8 cellular contexts compared by ENCODE assay signal in genomic region chr20:50165687-50166554, GRCh38. TPM values are rescaled to one million over a fixed set of nuclear protein-coding genes. Genes with fewer than 3 reads are reported as not detected.
A peak's percentile ranks its signal among the peaks of the same experiment; 100 is the strongest.
DNase-seq lines count a peak whose midpoint lies in the region; ATAC-seq and TF ChIP-seq lines count a peak whose summit lies in the region.

No MANE protein-coding gene starts in this region.

- H3K9me3 ChIP-seq in Peyer's patch (no peaks in the 10 kb centered on the region), fibroblast of lung (ENCODE audit: control insufficient read depth, insufficient read depth, low read depth, low read length) (no peaks in the 10 kb centered on the region)
- no peaks in the 10 kb centered on the region for H3K9me3 ChIP-seq in naive thymus-derived CD4-positive, alpha-beta T cell (ENCODE audit: control insufficient read depth in 2 of 3, low read length in 3 of 3)

- H3K4me1 Mint-ChIP-seq in naive thymus-derived CD4-positive, alpha-beta T cell: peaks cover 7 to 16% (median 13%) of the 10 kb centered on the region in 7 donors
- peaks cover 16% of the 10 kb centered on the region for H3K4me1 Mint-ChIP-seq in stimulated activated effector memory CD8-positive, alpha-beta T cell treated with anti-CD3 and anti-CD28 coated beads, Interleukin-12 subunit alpha, Interleukin-12 subunit beta, amount 100 ng/mL, for 72 hours

- CTCF ChIA-PET in naive thymus-derived CD4-positive, alpha-beta T cell (lab: Charles Lee): interaction anchor here (1.0 to 10.0 kb wide), 5 partner anchors 31 to 187 kb away, joined by 3 to 236 read pairs (median 6); partner anchors contain the start of gene UBE2V1

- POLR2A ChIA-PET in naive thymus-derived CD4-positive, alpha-beta T cell (lab: Charles Lee): interaction anchor here (0.6 to 1.4 kb wide), 12 partner anchors 7 to 56 kb away, joined by 3 to 9 read pairs (median 3); partner anchors contain the start of genes PEDS1 and UBE2V1

- H3K9ac ChIP-seq in fibroblast of lung (ENCODE audit: insufficient read depth, low read length): peak overlapping the region; percentile 60

- H3K79me2 ChIP-seq in fibroblast of lung (ENCODE audit: control insufficient read depth, insufficient read depth, low read length): no peaks in the 10 kb centered on the region

- intact Hi-C loops in naive thymus-derived CD4-positive, alpha-beta T cell (cut with micrococcal nuclease): loop anchor here in 1 of 2 donors (1.0 kb wide), 1 partner anchor 13 kb away; the partner anchor contains the start of gene PEDS1

- H3K27ac Mint-ChIP-seq in naive thymus-derived CD4-positive, alpha-beta T cell: peak overlapping the region in 4 of 9 donors; percentile 14 to 85 (median 44)
- H3K27ac Mint-ChIP-seq in stimulated activated effector memory CD8-positive, alpha-beta T cell treated with anti-CD3 and anti-CD28 coated beads, Interleukin-12 subunit alpha, Interleukin-12 subunit beta, amount 100 ng/mL, for 72 hours: peak overlapping the region; percentile 68

- H3K27ac ChIP-seq in Peyer's patch (peak overlapping the region; percentile 50 to 77 (median 66)), fibroblast of lung (ENCODE audit: insufficient read depth, low read length) (peak overlapping the region; percentile 95)
- H3K27ac ChIP-seq in naive thymus-derived CD4-positive, alpha-beta T cell (ENCODE audit: low read depth, low read length): no peak overlapping the region

- peak; percentile 96 for ATAC-seq in GM21529 (IDR thresholded peaks at IDR 0.05; ENCODE audit: unreplicated experiment)
- peak; percentile 94 for ATAC-seq in naive thymus-derived CD4-positive, alpha-beta T cell
- peak; percentile 100 for ATAC-seq in stimulated activated effector memory CD8-positive, alpha-beta T cell treated with anti-CD3 and anti-CD28 coated beads, Interleukin-12 subunit alpha, Interleukin-12 subunit beta, amount 100 ng/mL, for 72 hours

- H3K4me3 ChIP-seq in Peyer's patch: peak overlapping the region; percentile 7 to 33 (median 26)
- peak overlapping the region; percentile 29 to 61 (median 42) for H3K4me3 ChIP-seq in fibroblast of lung (replicated peaks in 1 of 4; ENCODE audit: control extremely low read depth in 1 of 4, insufficient read depth in 1 of 4, low read depth in 3 of 4, low read length in 4 of 4)
- no peak overlapping the region for H3K4me3 ChIP-seq in naive thymus-derived CD4-positive, alpha-beta T cell (ENCODE audit: low read length)

- H3K9me3 Mint-ChIP-seq in naive thymus-derived CD4-positive, alpha-beta T cell: peaks cover 0 to 2% (median 0%) of the 10 kb centered on the region in 11 donors
- no peaks in the 10 kb centered on the region for H3K9me3 Mint-ChIP-seq in stimulated activated effector memory CD8-positive, alpha-beta T cell treated with anti-CD3 and anti-CD28 coated beads, Interleukin-12 subunit alpha, Interleukin-12 subunit beta, amount 100 ng/mL, for 72 hours

- H3K36me3 Mint-ChIP-seq in naive thymus-derived CD4-positive, alpha-beta T cell: peaks cover 0 to 4% (median 0%) of the 10 kb centered on the region in 5 donors
- no peaks in the 10 kb centered on the region for H3K36me3 Mint-ChIP-seq in stimulated activated effector memory CD8-positive, alpha-beta T cell treated with anti-CD3 and anti-CD28 coated beads, Interleukin-12 subunit alpha, Interleukin-12 subunit beta, amount 100 ng/mL, for 72 hours

- DNase-seq in D341Med (ENCODE audit: low spot score) (peak; percentile 87), KG1 (lab: John Stamatoyannopoulos, UW) (peak; percentile 67), Peyer's patch (peak; percentile 79 to 97 (median 95)), activated T-helper 1 cell treated with Interleukin-2 at 50 U/mL for 16 hours (ENCODE audit: low read depth) (peak; percentile 68), fibroblast of lung (ENCODE audit: low read depth in 2 of 2) (peak; percentile 100)
- DNase-seq in naive thymus-derived CD4-positive, alpha-beta T cell: peak in 6 of 9 donors; percentile 15 to 76 (median 36)
- DNase-seq in stimulated activated effector memory CD8-positive, alpha-beta T cell treated with anti-CD3 and anti-CD28 coated beads, Interleukin-12 subunit alpha, Interleukin-12 subunit beta, amount 100 ng/mL, for 72 hours (ENCODE audit: low spot score in 2 of 2): peak; percentile 53 to 76

- H3K4me2 ChIP-seq in fibroblast of lung (ENCODE audit: extremely low read depth, insufficient read depth, low read length): peak overlapping the region; percentile 86

- TF ChIP-seq CTCF in Peyer's patch (IDR thresholded peaks at IDR 0.05) (no peak), fibroblast of lung (conservative IDR thresholded peaks at IDR 0.05 in 1 of 2, IDR thresholded peaks at IDR 0.05 in 1 of 2; ENCODE audit: low read depth in 1 of 2, low read length in 2 of 2) (peak in 1 of 2 donors; percentile 9)

- H3K36me3 ChIP-seq in Peyer's patch (no peaks in the 10 kb centered on the region), fibroblast of lung (ENCODE audit: control insufficient read depth, insufficient read depth, low read length) (no peaks in the 10 kb centered on the region)
- H3K36me3 ChIP-seq in naive thymus-derived CD4-positive, alpha-beta T cell (ENCODE audit: control insufficient read depth in 2 of 3, insufficient read depth in 3 of 3, low read length in 3 of 3): no peaks in the 10 kb centered on the region

- no peaks in the 10 kb centered on the region for H4K20me1 ChIP-seq in fibroblast of lung (ENCODE audit: control insufficient read depth, extremely low read depth, insufficient read depth, low read length)

- peaks cover 0 to 10% (median 5%) of the 10 kb centered on the region in 5 donors for H3K27me3 Mint-ChIP-seq in naive thymus-derived CD4-positive, alpha-beta T cell

- H3K27me3 ChIP-seq in Peyer's patch: no peaks in the 10 kb centered on the region
- no peaks in the 10 kb centered on the region for H3K27me3 ChIP-seq in fibroblast of lung (ENCODE audit: control insufficient read depth, insufficient read depth, low read length)
- H3K27me3 ChIP-seq in naive thymus-derived CD4-positive, alpha-beta T cell (ENCODE audit: control insufficient read depth in 2 of 2, insufficient read depth in 2 of 2, low read length in 2 of 2): no peaks in the 10 kb centered on the region

- H3K4me1 ChIP-seq in Peyer's patch: peaks cover 0 to 13% (median 2%) of the 10 kb centered on the region in 4 donors
- H3K4me1 ChIP-seq in fibroblast of lung (ENCODE audit: control insufficient read depth, extremely low read depth, insufficient read depth, low read length): peaks cover 13% of the 10 kb centered on the region
- H3K4me1 ChIP-seq in naive thymus-derived CD4-positive, alpha-beta T cell (ENCODE audit: control insufficient read depth in 2 of 2, insufficient read depth in 2 of 2, low read length in 2 of 2): no peaks in the 10 kb centered on the region

- H2AFZ ChIP-seq in fibroblast of lung (ENCODE audit: low read length): peak overlapping the region; percentile 6

- TF ChIP-seq POLR2A in Peyer's patch (IDR thresholded peaks at IDR 0.05): no peak

- peak overlapping the region; percentile 5 to 86 (median 48) for H3K4me3 Mint-ChIP-seq in naive thymus-derived CD4-positive, alpha-beta T cell
- peak overlapping the region; percentile 66 for H3K4me3 Mint-ChIP-seq in stimulated activated effector memory CD8-positive, alpha-beta T cell treated with anti-CD3 and anti-CD28 coated beads, Interleukin-12 subunit alpha, Interleukin-12 subunit beta, amount 100 ng/mL, for 72 hours

RNA-seq across cellular contexts. Expression of gene PEDS1, which starts 12.4 kb away (rescaled TPM):
- total RNA-seq in Peyer's patch (10 to 100 TPM; 13.2 to 34.3 (median 24.5) TPM), fibroblast of lung (7.2 and 8.3 TPM in 2 replicates)
- polyA plus RNA-seq in fibroblast of lung: 41.1 and 56.9 TPM in 2 replicates
- polyA plus RNA-seq in fibroblast of lung (2012): 33.2 and 52.3 TPM in 2 replicates
- 107 and 139 TPM in 2 replicates for polyA minus RNA-seq in fibroblast of lung (ENCODE audit: low replicate concordance)
- 10 to 100 TPM; 16.0 to 27.6 (median 20.8) TPM for total RNA-seq in naive thymus-derived CD4-positive, alpha-beta T cell
- polyA plus RNA-seq in naive thymus-derived CD4-positive, alpha-beta T cell: 10 to 100 TPM; 18.1 to 29.3 TPM

RNA-seq across cellular contexts. Expression of gene CEBPB, which starts 24.7 kb away (rescaled TPM):
- total RNA-seq in Peyer's patch (10 to 100 TPM; 13.8 to 41.3 (median 27.8) TPM), fibroblast of lung (87.1 and 106 TPM in 2 replicates)
- 15.6 and 21.0 TPM in 2 replicates for polyA plus RNA-seq in fibroblast of lung
- polyA plus RNA-seq in fibroblast of lung (2012): 41.0 and 47.6 TPM in 2 replicates
- polyA minus RNA-seq in fibroblast of lung (ENCODE audit: low replicate concordance): 3.7 and 7.4 TPM in 2 replicates
- 100 to 1,000 TPM in 1 of 5 experiments, 10 to 100 TPM in 4; 27.8 to 201 (median 40.9) TPM for total RNA-seq in naive thymus-derived CD4-positive, alpha-beta T cell
- polyA plus RNA-seq in naive thymus-derived CD4-positive, alpha-beta T cell: 10 to 100 TPM; 12.8 to 14.4 TPM

RNA-seq across cellular contexts. Expression of gene UBE2V1, which starts 53.0 kb away (rescaled TPM):
- total RNA-seq in Peyer's patch: 100 to 1,000 TPM in 3 of 4 donors, 10 to 100 TPM in 1; 94.4 to 111 (median 105) TPM
- total RNA-seq in fibroblast of lung: 31.7 and 33.4 TPM in 2 replicates
- polyA plus RNA-seq in fibroblast of lung: 193 and 217 TPM in 2 replicates
- polyA plus RNA-seq in fibroblast of lung (2012): 148 and 150 TPM in 2 replicates
- 51.1 and 51.5 TPM in 2 replicates for polyA minus RNA-seq in fibroblast of lung (ENCODE audit: low replicate concordance)
- total RNA-seq in naive thymus-derived CD4-positive, alpha-beta T cell: 100 to 1,000 TPM; 131 to 167 (median 140) TPM
- 100 to 1,000 TPM; 128 to 134 TPM for polyA plus RNA-seq in naive thymus-derived CD4-positive, alpha-beta T cell

Comparison
In these comparisons a context has a peak if more than half of its experiments do, and no peak if none do; other contexts are left out.
1. DNase-seq: peak in every context shown above with its lines; median percentile 100 in fibroblast of lung; 95 in Peyer's patch; 87 in D341Med; 68 in activated T-helper 1 cell treated with Interleukin-2 at 50 U/mL for 16 hours; 67 in KG1; 64 in stimulated activated effector memory CD8-positive, alpha-beta T cell treated with anti-CD3 and anti-CD28 coated beads, Interleukin-12 subunit alpha, Interleukin-12 subunit beta, amount 100 ng/mL, for 72 hours; 36 in naive thymus-derived CD4-positive, alpha-beta T cell.